ENCODE assay signal across 8 cellular contexts in the genomic region with DNA sequence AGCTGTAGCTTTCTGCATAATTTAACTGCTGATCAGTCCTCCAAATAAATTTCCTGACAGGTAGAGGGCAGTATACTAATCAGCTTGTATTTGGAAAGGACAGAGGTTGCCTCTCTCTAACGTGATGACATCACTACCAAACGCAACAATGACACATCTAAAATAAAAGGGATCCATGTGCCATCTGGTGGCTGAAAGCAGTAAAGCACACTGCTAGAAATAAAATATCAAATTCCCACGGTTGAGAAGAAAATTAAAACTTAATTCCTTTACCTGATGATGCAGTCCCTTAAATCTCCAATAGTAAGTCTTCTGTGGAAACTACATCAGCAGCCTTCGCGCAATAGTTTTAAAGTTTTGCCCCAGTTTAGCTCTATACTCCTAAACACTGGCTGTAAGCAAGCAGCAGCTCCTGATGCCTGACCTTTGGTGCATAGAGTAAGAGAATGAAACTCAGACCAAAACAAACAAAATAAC. TPM values are rescaled to one million over a fixed set of nuclear protein-coding genes. Genes with fewer than 3 reads are reported as not detected.
DNase-seq lines count a peak whose midpoint lies in the region; ATAC-seq and TF ChIP-seq lines count a peak whose summit lies in the region.

No MANE protein-coding gene starts in this region.

- no peaks in the 10 kb centered on the region for H4K20me1 ChIP-seq in osteoblast (ENCODE audit: insufficient read depth, low read length)

- intact Hi-C loops in transverse colon (cut with DNase I; ENCODE audit: low total_unique reads) = loop anchor here (10.0 kb wide), 2 partner anchors 149 to 239 kb away; partner anchors contain the start of genes PCDHGA10, PCDHGB7 and TAF7

- H3K27ac ChIP-seq in HEK293 (ENCODE audit: extremely low read depth, low read depth, low read length) = no peak overlapping the region
- H3K27ac ChIP-seq in gastroesophageal sphincter = peak overlapping the region; percentile 56 to 69 (median 63)
- H3K27ac ChIP-seq in osteoblast (ENCODE audit: low read depth, low read length) = peak overlapping the region; percentile 78
- peak overlapping the region; percentile 27 to 64 (median 61) for H3K27ac ChIP-seq in transverse colon

- TF ChIP-seq EP300 in gastroesophageal sphincter (IDR thresholded peaks at IDR 0.05) (no peak), transverse colon (IDR thresholded peaks at IDR 0.05; ENCODE audit: low read depth) (no peak)

- TF ChIP-seq CTCF in HEK293 (tag by site-specific recombination; IDR thresholded peaks at IDR 0.05) (peak; percentile 76), gastroesophageal sphincter (IDR thresholded peaks at IDR 0.05) (peak; percentile 89 to 99 (median 96)), osteoblast (IDR thresholded peaks at IDR 0.05; ENCODE audit: extremely low read depth, low read depth, low read length) (peak; percentile 99), transverse colon (IDR thresholded peaks at IDR 0.05) (peak; percentile 90 to 99 (median 92))

- peak overlapping the region; percentile 57 for H2AFZ ChIP-seq in osteoblast (ENCODE audit: low read length)

- H3K4me2 ChIP-seq in osteoblast (ENCODE audit: insufficient read depth, low read length) = no peak overlapping the region

- in situ Hi-C loops in transverse colon (cut with MboI; ENCODE audit: low pct_ligation_motif_present in 1 of 4, low pct_unique_long_range_greater_than_20kb in 1 of 4, low sequenced_read_pairs in 3 of 4) = loop anchor here (10.0 to 25.0 kb wide), 5 partner anchors 159 to 477 kb away; partner anchors contain the start of genes PCDHB12 (in 4 of the 4), PCDHB13 (in 4 of the 4), PCDHB14 (in 4 of the 4) and PCDHB2 (in 1 of the 4)

- 15 to 20% methylated on average over 5 of the region's 5 CpGs for WGBS in gastroesophageal sphincter (ENCODE audit: low coverage in 1 of 2), 2 donors
- 35% methylated on average over 5 of the region's 5 CpGs for WGBS in transverse colon (ENCODE audit: low coverage in 1 of 2), 2 donors

- POLR2A ChIA-PET in HEK293 (lab: Yijun Ruan, JAX) = interaction anchor here (0.6 to 1.1 kb wide), 5 partner anchors 16 to 243 kb away, joined by 3 to 4 read pairs (median 3); partner anchors contain the start of genes PCDHGB1, RELL2 and TAF7

- H3K9me3 ChIP-seq in HEK293 (ENCODE audit: control insufficient read depth, insufficient read depth, low read depth, low read length) (no peaks in the 10 kb centered on the region), gastroesophageal sphincter (no peaks in the 10 kb centered on the region), osteoblast (ENCODE audit: low read depth, low read length) (no peaks in the 10 kb centered on the region), transverse colon (no peaks in the 10 kb centered on the region)

- peak; percentile 90 for DNase-seq in GM04504 (ENCODE audit: low read depth)
- peak; percentile 88 for DNase-seq in M059J (ENCODE audit: low read depth)
- peak; percentile 91 to 92 for DNase-seq in SHP77 (lab: John Stamatoyannopoulos, UW)
- DNase-seq in activated effector memory CD4-positive, alpha-beta T cell treated with anti-CD3 and anti-CD28 coated beads, Interleukin-2, amount 50 U/mL, for 16 hours = peak; percentile 81
- DNase-seq in osteoblast (ENCODE audit: insufficient read length, low spot score, missing footprints) = peak; percentile 37
- peak; percentile 59 for DNase-seq in transverse colon

- H3K4me1 ChIP-seq in HEK293 (ENCODE audit: control insufficient read depth, insufficient read depth, low read length) (no peaks in the 10 kb centered on the region), gastroesophageal sphincter (peaks cover 7 to 39% (median 16%) of the 10 kb centered on the region in 3 donors), osteoblast (ENCODE audit: insufficient read depth, low read length) (peaks cover 24% of the 10 kb centered on the region), transverse colon (peaks cover 6 to 24% (median 15%) of the 10 kb centered on the region in 4 donors)

- H3K79me2 ChIP-seq in osteoblast (ENCODE audit: insufficient read depth, low read length) = peaks cover 6% of the 10 kb centered on the region

- H3K4me3 ChIP-seq in HEK293 (ENCODE audit: low read depth, low read length) (no peak overlapping the region), gastroesophageal sphincter (no peak overlapping the region), osteoblast (ENCODE audit: insufficient read depth, low read length) (no peak overlapping the region), transverse colon (no peak overlapping the region)

- CTCF ChIA-PET in HEK293 (lab: Yijun Ruan, JAX) = interaction anchor here (0.5 to 2.8 kb wide), 93 partner anchors 8 to 500 kb away, joined by 3 to 51 read pairs (median 6); partner anchors contain the start of genes DIAPH1, HDAC3, PCDHB10 and PCDHB11

- TF ChIP-seq POLR2A in gastroesophageal sphincter (IDR thresholded peaks at IDR 0.05) (no peak), transverse colon (IDR thresholded peaks at IDR 0.05) (no peak)

- peak; percentile 54 for ATAC-seq in gastroesophageal sphincter

- peaks cover 6 to 70% of the 10 kb centered on the region in 2 experiments for H3K36me3 ChIP-seq in HEK293 (ENCODE audit: control insufficient read depth in 2 of 2, insufficient read depth in 1 of 2, low read length in 2 of 2)
- peaks cover 0 to 20% of the 10 kb centered on the region in 2 donors for H3K36me3 ChIP-seq in gastroesophageal sphincter
- peaks cover 19% of the 10 kb centered on the region for H3K36me3 ChIP-seq in osteoblast (ENCODE audit: insufficient read depth, low read length)
- peaks cover 0 to 9% (median 0%) of the 10 kb centered on the region in 4 donors for H3K36me3 ChIP-seq in transverse colon

- H3K27me3 ChIP-seq in gastroesophageal sphincter (no peaks in the 10 kb centered on the region), osteoblast (ENCODE audit: insufficient read depth, low read length) (no peaks in the 10 kb centered on the region), transverse colon (no peaks in the 10 kb centered on the region)

TF ChIP-seq in HEK293, 187 proteins besides CTCF, POLR2A, EP300 and RAD21 (continues in another document):
- TF ChIP-seq, protein P1, sequence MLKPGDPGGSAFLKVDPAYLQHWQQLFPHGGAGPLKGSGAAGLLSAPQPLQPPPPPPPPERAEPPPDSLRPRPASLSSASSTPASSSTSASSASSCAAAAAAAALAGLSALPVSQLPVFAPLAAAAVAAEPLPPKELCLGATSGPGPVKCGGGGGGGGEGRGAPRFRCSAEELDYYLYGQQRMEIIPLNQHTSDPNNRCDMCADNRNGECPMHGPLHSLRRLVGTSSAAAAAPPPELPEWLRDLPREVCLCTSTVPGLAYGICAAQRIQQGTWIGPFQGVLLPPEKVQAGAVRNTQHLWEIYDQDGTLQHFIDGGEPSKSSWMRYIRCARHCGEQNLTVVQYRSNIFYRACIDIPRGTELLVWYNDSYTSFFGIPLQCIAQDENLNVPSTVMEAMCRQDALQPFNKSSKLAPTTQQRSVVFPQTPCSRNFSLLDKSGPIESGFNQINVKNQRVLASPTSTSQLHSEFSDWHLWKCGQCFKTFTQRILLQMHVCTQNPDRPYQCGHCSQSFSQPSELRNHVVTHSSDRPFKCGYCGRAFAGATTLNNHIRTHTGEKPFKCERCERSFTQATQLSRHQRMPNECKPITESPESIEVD (tag by site-specific recombination; IDR thresholded peaks at IDR 0.05) = no peak
- TF ChIP-seq ZNF280C (tag by site-specific recombination; IDR thresholded peaks at IDR 0.05) = no peak
- TF ChIP-seq HOXC10 (CRISPR knock-in tag; IDR thresholded peaks at IDR 0.05) = no peak
- no peak for TF ChIP-seq SALL2 (tag by site-specific recombination; IDR thresholded peaks at IDR 0.05; ENCODE audit: borderline replicate concordance)
- TF ChIP-seq ZNF394 (tag by site-specific recombination; IDR thresholded peaks at IDR 0.05; ENCODE audit: borderline replicate concordance) = peak; percentile 52; the same call in 1 of the 2 replicates
- TF ChIP-seq ZNF621 (tag by site-specific recombination; IDR thresholded peaks at IDR 0.05) = no peak
- TF ChIP-seq ZNF792 (tag by site-specific recombination; IDR thresholded peaks at IDR 0.05) = no peak
- no peak for TF ChIP-seq ZNF121 (tag by site-specific recombination; IDR thresholded peaks at IDR 0.05)
- TF ChIP-seq ZNF449 (tag by site-specific recombination; IDR thresholded peaks at IDR 0.05) = no peak
- no peak for TF ChIP-seq ZNF426 (tag by site-specific recombination; IDR thresholded peaks at IDR 0.05)

RNA-seq across cellular contexts. Expression of gene DIAPH1, which starts 54.5 kb away (rescaled TPM):
- total RNA-seq in M059J (2014; rRNA removed; shearing (Covaris generic)) = 32.8 and 77.0 TPM in 2 replicates
- total RNA-seq in gastroesophageal sphincter (10 to 100 TPM; 35.2 to 62.3 (median 53.4) TPM), osteoblast (18.5 and 19.2 TPM in 2 replicates), transverse colon (100 to 1,000 TPM in 1 of 4 donors, 10 to 100 TPM in 3; 55.4 to 150 (median 91.4) TPM)

Comparison
In these comparisons a context has a peak if more than half of its experiments do, and no peak if none do; other contexts are left out.
1. DNase-seq: peak in every context shown above with its lines; median percentile 92 in SHP77; 90 in GM04504; 88 in M059J; 81 in activated effector memory CD4-positive, alpha-beta T cell treated with anti-CD3 and anti-CD28 coated beads, Interleukin-2, amount 50 U/mL, for 16 hours; 59 in transverse colon; 37 in osteoblast.